In the genomic region with DNA sequence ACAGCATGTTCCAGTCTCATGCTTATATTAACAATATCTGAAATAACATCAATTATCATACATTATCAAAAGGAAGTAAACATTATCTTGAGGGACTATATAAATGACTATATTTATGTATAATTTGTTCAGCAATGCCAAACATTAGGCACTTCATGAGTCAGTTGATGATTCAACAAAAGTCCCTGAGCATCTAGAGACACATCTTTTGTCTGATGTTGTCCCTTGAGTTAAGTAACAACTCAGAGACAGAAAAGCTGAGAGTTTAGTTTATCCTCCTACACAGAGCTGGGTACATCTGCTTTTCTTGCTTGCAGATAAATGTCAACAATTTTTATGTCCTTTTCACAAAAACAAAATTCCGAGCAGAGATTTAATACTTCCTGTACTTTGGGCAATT, we compare ENCODE assay signal across 2 cellular contexts.
TF ChIP-seq lines count a peak whose summit lies in the region.

No MANE protein-coding gene starts in this region.

TF ChIP-seq in IMR-90, 13 proteins besides CTCF, POLR2A, EP300 and RAD21:
- no peak for TF ChIP-seq BHLHE40 (IDR thresholded peaks at IDR 0.05; ENCODE audit: low read depth, low read length)

TF ChIP-seq in endothelial cell of umbilical vein, 7 proteins besides CTCF, POLR2A, EP300 and RAD21:
- TF ChIP-seq GATA2 (IDR thresholded peaks at IDR 0.05; ENCODE audit: insufficient read depth, insufficient read length, low read depth, low read length) (no peak), FOS (IDR thresholded peaks at IDR 0.05; ENCODE audit: borderline replicate concordance, insufficient read depth, low read length) (peak; percentile 57)
